Comparison of ENCODE assay signal across 8 cellular contexts in genomic region chr12:106248177-106248848, GRCh38. TPM values are rescaled to one million over a fixed set of nuclear protein-coding genes. Genes with fewer than 3 reads are reported as not detected.
A peak's percentile ranks its signal among the peaks of the same experiment; 100 is the strongest.
DNase-seq lines count a peak whose midpoint lies in the region; ATAC-seq and TF ChIP-seq lines count a peak whose summit lies in the region.

No MANE protein-coding gene starts in this region.

- POLR2A ChIA-PET in HEK293T (lab: Yijun Ruan, JAX), result interaction anchor here (0.9 to 1.0 kb wide), 2 partner anchors 15 to 110 kb away, joined by 3 to 4 read pairs; no protein-coding TSS in a partner anchor

- no peaks in the 10 kb centered on the region for H3F3A ChIP-seq in OCI-LY1 (ENCODE audit: insufficient read depth, low read length)

- peak overlapping the region; percentile 66 for H3K4me3 ChIP-seq in OCI-LY1 (ENCODE audit: low read depth, low read length, poor library complexity, severe bottlenecking)
- peak overlapping the region; percentile 85 for H3K4me3 ChIP-seq in astrocyte of the cerebellum (ENCODE audit: low read depth, low read length)
- H3K4me3 ChIP-seq in right atrium auricular region, result peak overlapping the region; percentile 80 to 81

- H3K36me3 ChIP-seq in OCI-LY1 (ENCODE audit: insufficient read depth, low read length) (no peaks in the 10 kb centered on the region), right atrium auricular region (peaks cover 7% of the 10 kb centered on the region)

- H3K27ac ChIP-seq in OCI-LY1 (ENCODE audit: low read depth, low read length, poor library complexity, severe bottlenecking) (peak overlapping the region; percentile 95), right atrium auricular region (peak overlapping the region; percentile 99)

- no peaks in the 10 kb centered on the region for H3K9me2 ChIP-seq in OCI-LY1 (ENCODE audit: low read depth, low read length)

- H3K9me3 ChIP-seq in OCI-LY1 (ENCODE audit: low read length) (no peaks in the 10 kb centered on the region), right atrium auricular region (no peaks in the 10 kb centered on the region)

- in situ Hi-C loops in astrocyte of the cerebellum (cut with HindIII; ENCODE audit: low sequenced_read_pairs), result no loop called here

- H3K79me2 ChIP-seq in OCI-LY1 (ENCODE audit: insufficient read depth, low read length), result no peaks in the 10 kb centered on the region

- DNase-seq in NCI-H2196 (lab: John Stamatoyannopoulos, UW; ENCODE audit: unreplicated experiment) (peak; percentile 50), NCI-H2196 treated with DMSO at 0.1 percent for 48 hours (lab: John Stamatoyannopoulos, UW; ENCODE audit: unreplicated experiment) (no peak), HEK293T (ENCODE audit: extremely low spot score) (peak; percentile 42), astrocyte of the cerebellum (ENCODE audit: low read depth) (no peak), right atrium auricular region (ENCODE audit: low spot score) (peak; percentile 79), pons (ENCODE audit: low spot score) (peak; percentile 36)

- H3K4me1 ChIP-seq in OCI-LY1 (ENCODE audit: insufficient read depth, low read length, severe bottlenecking), result peaks cover 28% of the 10 kb centered on the region
- peaks cover 0 to 36% of the 10 kb centered on the region in 2 donors for H3K4me1 ChIP-seq in right atrium auricular region

- peak overlapping the region; percentile 84 for H3K9ac ChIP-seq in OCI-LY1 (ENCODE audit: low read length)

- no peak for TF ChIP-seq CTCF in OCI-LY1 (IDR thresholded peaks at IDR 0.05; ENCODE audit: low read length)
- no peak for TF ChIP-seq CTCF in astrocyte of the cerebellum (IDR thresholded peaks at IDR 0.05; ENCODE audit: low read depth, low read length, missing control alignments)
- TF ChIP-seq CTCF in right atrium auricular region (IDR thresholded peaks at IDR 0.05), result no peak

- CTCF ChIA-PET in HEK293T (lab: Yijun Ruan, JAX), result no interaction called here

- no peak overlapping the region for H2AFZ ChIP-seq in OCI-LY1 (ENCODE audit: low read length)

- H3K4me2 ChIP-seq in OCI-LY1 (ENCODE audit: low read length), result peak overlapping the region; percentile 66

- H3K27me3 ChIP-seq in OCI-LY1 (ENCODE audit: insufficient read depth, low read length), result no peaks in the 10 kb centered on the region
- no peaks in the 10 kb centered on the region for H3K27me3 ChIP-seq in right atrium auricular region

- ATAC-seq in HG02938 (IDR thresholded peaks at IDR 0.05; ENCODE audit: unreplicated experiment), result no peak

- no peaks in the 10 kb centered on the region for H4K20me1 ChIP-seq in OCI-LY1 (ENCODE audit: insufficient read depth, low read length)

TF ChIP-seq in HEK293T, 16 proteins besides CTCF, POLR2A, EP300 and RAD21:
- TF ChIP-seq FOXA1 (IDR thresholded peaks at IDR 0.05) (no peak), SUZ12 (IDR thresholded peaks at IDR 0.05) (no peak), SP1 (IDR thresholded peaks at IDR 0.05) (no peak), TARDBP (IDR thresholded peaks at IDR 0.05) (no peak), ARNT (IDR thresholded peaks at IDR 0.05) (no peak), ZNF384 (IDR thresholded peaks at IDR 0.05) (no peak), FOXM1 (IDR thresholded peaks at IDR 0.05; ENCODE audit: borderline replicate concordance) (no peak), BHLHE40 (IDR thresholded peaks at IDR 0.05; ENCODE audit: borderline replicate concordance) (no peak), FOXK2 (IDR thresholded peaks at IDR 0.05) (no peak), NFRKB (IDR thresholded peaks at IDR 0.05) (no peak), L3MBTL2 (conservative IDR thresholded peaks at IDR 0.05) (no peak), LEF1 (IDR thresholded peaks at IDR 0.05; ENCODE audit: borderline replicate concordance) (no peak), ELF4 (IDR thresholded peaks at IDR 0.05) (no peak), HDGF (IDR thresholded peaks at IDR 0.05; ENCODE audit: borderline replicate concordance) (no peak), CTBP1 (IDR thresholded peaks at IDR 0.05; ENCODE audit: borderline replicate concordance) (no peak)
- TF ChIP-seq, protein P1, sequence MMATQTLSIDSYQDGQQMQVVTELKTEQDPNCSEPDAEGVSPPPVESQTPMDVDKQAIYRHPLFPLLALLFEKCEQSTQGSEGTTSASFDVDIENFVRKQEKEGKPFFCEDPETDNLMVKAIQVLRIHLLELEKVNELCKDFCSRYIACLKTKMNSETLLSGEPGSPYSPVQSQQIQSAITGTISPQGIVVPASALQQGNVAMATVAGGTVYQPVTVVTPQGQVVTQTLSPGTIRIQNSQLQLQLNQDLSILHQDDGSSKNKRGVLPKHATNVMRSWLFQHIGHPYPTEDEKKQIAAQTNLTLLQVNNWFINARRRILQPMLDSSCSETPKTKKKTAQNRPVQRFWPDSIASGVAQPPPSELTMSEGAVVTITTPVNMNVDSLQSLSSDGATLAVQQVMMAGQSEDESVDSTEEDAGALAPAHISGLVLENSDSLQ (IDR thresholded peaks at IDR 0.05), result no peak

RNA-seq across cellular contexts. Expression of gene CKAP4, which starts 0.5 kb away (rescaled TPM):
- total RNA-seq in right atrium auricular region, result 10 to 100 TPM; 50.1 to 56.8 TPM

RNA-seq across cellular contexts. Expression of gene TCP11L2, which starts 54.2 kb away (rescaled TPM):
- total RNA-seq in right atrium auricular region, result 10 to 100 TPM; 34.0 to 59.1 TPM

Comparison
In these comparisons a context has a peak if more than half of its experiments do, and no peak if none do; other contexts are left out.
1. DNase-seq: peak in NCI-H2196 (single experiment), HEK293T (single experiment), right atrium auricular region (single experiment) and pons (single experiment); none in NCI-H2196 treated with DMSO at 0.1 percent for 48 hours (single experiment) and astrocyte of the cerebellum (single experiment).
2. Peak in every context shown above with its lines, with median percentiles within 50 percentile points of each other: H3K4me3 ChIP-seq.